Comparison of ENCODE assay signal across 7 cellular contexts in genomic region chr14:68937790-68938514, GRCh38. TPM values are rescaled to one million over a fixed set of nuclear protein-coding genes. Genes with fewer than 3 reads are reported as not detected.
DNase-seq lines count a peak whose midpoint lies in the region; ATAC-seq and TF ChIP-seq lines count a peak whose summit lies in the region.

No MANE protein-coding gene starts in this region.

- no peak overlapping the region for H2AFZ ChIP-seq in Loucy (ENCODE audit: low read length)

- peaks cover 96% of the 10 kb centered on the region for H3K79me2 ChIP-seq in Loucy (ENCODE audit: insufficient read depth, low read length)

- H4K20me1 ChIP-seq in Loucy (ENCODE audit: insufficient read depth, low read length, poor library complexity, severe bottlenecking) = peaks cover 61% of the 10 kb centered on the region

- no peak overlapping the region for H3K4me3 Mint-ChIP-seq in activated T-helper 1 cell treated with anti-CD3 and anti-CD28 coated beads, Interleukin-12 subunit alpha, Interleukin-12 subunit beta, Interleukin-2, Interleukin-4 antibody, amounts not matched to agents 30 ng/mL and 10 ng/mL and 1 ng/mL, durations not matched to agents 14 hours and 24 hours and 36 hours

- H3K27me3 Mint-ChIP-seq in activated T-helper 1 cell treated with anti-CD3 and anti-CD28 coated beads, Interleukin-12 subunit alpha, Interleukin-12 subunit beta, Interleukin-2, Interleukin-4 antibody, amounts not matched to agents 30 ng/mL and 10 ng/mL and 1 ng/mL, durations not matched to agents 14 hours and 24 hours and 36 hours (ENCODE audit: insufficient read depth) = no peaks in the 10 kb centered on the region

- no peak overlapping the region for H3K9ac ChIP-seq in Loucy (ENCODE audit: low read depth, low read length, poor library complexity, severe bottlenecking)

- H3K9me2 ChIP-seq in Loucy (replicated peaks; ENCODE audit: low read depth, low read length) = no peaks in the 10 kb centered on the region

- peak overlapping the region; percentile 0 for H3K27ac ChIP-seq in temporal lobe (ENCODE audit: low read depth, low read length)

- no peaks in the 10 kb centered on the region for H3K36me3 Mint-ChIP-seq in activated T-helper 1 cell treated with anti-CD3 and anti-CD28 coated beads, Interleukin-12 subunit alpha, Interleukin-12 subunit beta, Interleukin-2, Interleukin-4 antibody, amounts not matched to agents 30 ng/mL and 10 ng/mL and 1 ng/mL, durations not matched to agents 14 hours and 24 hours and 36 hours (ENCODE audit: low read depth)

- H3K27ac Mint-ChIP-seq in activated T-helper 1 cell treated with anti-CD3 and anti-CD28 coated beads, Interleukin-12 subunit alpha, Interleukin-12 subunit beta, Interleukin-2, Interleukin-4 antibody, amounts not matched to agents 30 ng/mL and 10 ng/mL and 1 ng/mL, durations not matched to agents 14 hours and 24 hours and 36 hours = no peak overlapping the region

- H3K4me1 ChIP-seq in Loucy (ENCODE audit: insufficient read depth, low read length, poor library complexity, severe bottlenecking) = peaks cover 20% of the 10 kb centered on the region

- no peaks in the 10 kb centered on the region for H3K9me3 ChIP-seq in Loucy (ENCODE audit: insufficient read depth, low read depth, low read length)

- no peaks in the 10 kb centered on the region for H3K27me3 ChIP-seq in Loucy (ENCODE audit: insufficient read depth, low read length, poor library complexity, severe bottlenecking)
- H3K27me3 ChIP-seq in kidney epithelial cell (ENCODE audit: control insufficient read depth, insufficient read depth, low read length) = no peaks in the 10 kb centered on the region

- no peaks in the 10 kb centered on the region for H3K4me1 Mint-ChIP-seq in activated T-helper 1 cell treated with anti-CD3 and anti-CD28 coated beads, Interleukin-12 subunit alpha, Interleukin-12 subunit beta, Interleukin-2, Interleukin-4 antibody, amounts not matched to agents 30 ng/mL and 10 ng/mL and 1 ng/mL, durations not matched to agents 14 hours and 24 hours and 36 hours (ENCODE audit: low read depth)

- intact Hi-C loops in activated T-helper 1 cell treated with anti-CD3 and anti-CD28 coated beads, Interleukin-12 subunit alpha, Interleukin-12 subunit beta, Interleukin-2, Interleukin-4 antibody, amounts not matched to agents 30 ng/mL and 10 ng/mL and 1 ng/mL, durations not matched to agents 14 hours and 24 hours and 36 hours (cut with micrococcal nuclease) = no loop called here

- H3K9me3 Mint-ChIP-seq in activated T-helper 1 cell treated with anti-CD3 and anti-CD28 coated beads, Interleukin-12 subunit alpha, Interleukin-12 subunit beta, Interleukin-2, Interleukin-4 antibody, amounts not matched to agents 30 ng/mL and 10 ng/mL and 1 ng/mL, durations not matched to agents 14 hours and 24 hours and 36 hours = no peaks in the 10 kb centered on the region

- H3K36me3 ChIP-seq in Loucy (ENCODE audit: insufficient read depth, low read length) (peaks cover 27% of the 10 kb centered on the region; the same call in 1 of the 2 replicates), kidney epithelial cell (ENCODE audit: control insufficient read depth, insufficient read depth, low read length) (no peaks in the 10 kb centered on the region)

- peak; percentile 73 for DNase-seq in astrocyte of the hippocampus (ENCODE audit: low read depth, low spot score)
- no peak for DNase-seq in kidney epithelial cell (ENCODE audit: low read depth)
- no peak for DNase-seq in HCEC 1CT
- no peak for DNase-seq in activated T-helper 1 cell treated with anti-CD3 and anti-CD28 coated beads, Interleukin-12 subunit alpha, Interleukin-12 subunit beta, Interleukin-2, Interleukin-4 antibody, amounts not matched to agents 30 ng/mL and 10 ng/mL and 1 ng/mL, durations not matched to agents 14 hours and 24 hours and 36 hours (ENCODE audit: low spot score)

- H3K4me3 ChIP-seq in Loucy (ENCODE audit: low read length, poor library complexity, severe bottlenecking) (no peak overlapping the region), kidney epithelial cell (ENCODE audit: low read depth, low read length) (no peak overlapping the region)

- peak; percentile 30 for TF ChIP-seq CTCF in Loucy (conservative IDR thresholded peaks at IDR 0.05; ENCODE audit: low read length)
- peak; percentile 27 for TF ChIP-seq CTCF in kidney epithelial cell (IDR thresholded peaks at IDR 0.05; ENCODE audit: insufficient read depth, low read length, poor library complexity, severe bottlenecking)

- H3K4me2 ChIP-seq in Loucy (ENCODE audit: low read depth, low read length, poor library complexity, severe bottlenecking) = no peak overlapping the region

- no peak for ATAC-seq in HG03159 (IDR thresholded peaks at IDR 0.05; ENCODE audit: unreplicated experiment)

- no peaks in the 10 kb centered on the region for H3F3A ChIP-seq in Loucy (ENCODE audit: low read depth)

RNA-seq across cellular contexts. Expression of gene ACTN1, which starts 41.1 kb away (rescaled TPM):
- total RNA-seq in kidney epithelial cell (627 and 715 TPM in 2 replicates), temporal lobe (21.4 TPM)
- 27.4 and 27.9 TPM in 2 replicates for total RNA-seq in activated T-helper 1 cell treated with anti-CD3 and anti-CD28 coated beads, Interleukin-12 subunit alpha, Interleukin-12 subunit beta, Interleukin-2, Interleukin-4 antibody, amounts not matched to agents 30 ng/mL and 10 ng/mL and 1 ng/mL, durations not matched to agents 14 hours and 24 hours and 36 hours

Comparison
In these comparisons a context has a peak if more than half of its experiments do, and no peak if none do; other contexts are left out.
1. RNA of gene ACTN1, which starts 41.1 kb away (total RNA-seq): 627 to 715 TPM in kidney epithelial cell; 27.4 to 27.9 TPM in activated T-helper 1 cell treated with anti-CD3 and anti-CD28 coated beads, Interleukin-12 subunit alpha, Interleukin-12 subunit beta, Interleukin-2, Interleukin-4 antibody, amounts not matched to agents 30 ng/mL and 10 ng/mL and 1 ng/mL, durations not matched to agents 14 hours and 24 hours and 36 hours and 21.4 TPM in temporal lobe (single experiment); every median in the first group is over 10 times any median in the second.